ENCODE assay signal across 8 cellular contexts in the genomic region with DNA sequence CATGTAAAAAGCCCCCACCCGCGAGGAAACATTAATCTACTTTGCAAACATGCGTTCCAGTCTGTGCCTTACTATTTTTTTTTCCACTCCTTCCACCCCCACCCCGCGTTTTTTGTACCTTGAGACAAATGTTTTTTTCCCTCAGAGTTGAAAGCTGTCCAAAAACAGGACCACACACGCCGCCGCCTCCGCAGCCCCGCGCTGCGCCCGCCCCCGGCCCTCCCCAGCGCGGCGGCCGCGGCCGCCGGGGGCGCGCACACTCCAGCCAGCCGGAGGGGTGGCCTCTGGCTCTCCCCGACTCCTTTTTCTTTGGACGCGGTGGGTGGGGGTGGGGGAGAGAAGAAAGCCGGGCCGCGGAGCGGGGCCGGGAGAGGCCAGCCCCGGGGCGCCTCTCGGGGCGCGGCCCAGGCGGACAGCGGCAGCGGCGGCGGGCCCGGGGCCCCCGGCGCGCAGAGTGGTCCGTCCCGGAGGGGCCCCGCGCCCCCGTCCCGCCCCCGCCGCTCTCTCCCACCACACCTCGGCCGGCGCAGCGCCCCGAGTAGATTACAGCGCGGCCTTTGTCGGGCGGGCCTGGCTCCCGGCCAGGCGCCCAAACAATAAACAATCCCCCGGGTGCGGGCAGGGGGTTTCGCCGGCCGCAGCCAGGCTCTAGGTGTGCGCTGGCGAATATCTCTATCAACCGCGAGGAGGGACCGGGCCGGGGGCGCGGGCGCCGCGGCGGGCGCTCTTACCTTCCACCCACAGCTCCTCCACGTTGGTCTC. TPM values are rescaled to one million over a fixed set of nuclear protein-coding genes. Genes with fewer than 3 reads are reported as not detected.
DNase-seq lines count a peak whose midpoint lies in the region; ATAC-seq, FAIRE-seq and TF ChIP-seq lines count a peak whose summit lies in the region.

No MANE protein-coding gene starts in this region.

- H3K9me3 ChIP-seq in A549 (no peaks in the 10 kb centered on the region), HUES64 (ENCODE audit: insufficient read depth, low read depth, low read length) (no peaks in the 10 kb centered on the region), liver (ENCODE audit: control insufficient read depth in 4 of 4, low read length in 3 of 4) (no peaks in the 10 kb centered on the region)

- peak overlapping the region; percentile 100 for H3K4me2 ChIP-seq in A549

- 1% methylated on average over 15 of the region's 84 CpGs for WGBS in A549 (ENCODE audit: missing lambda C conversion rate)
- under 1% methylated on average over 84 of the region's 84 CpGs for WGBS in HUES64
- under 1% methylated on average over 84 of the region's 84 CpGs for WGBS in liver

- H3K4me1 ChIP-seq in A549 (peaks cover 22% of the 10 kb centered on the region), HUES64 (ENCODE audit: insufficient read depth, low read length) (peaks cover 21% of the 10 kb centered on the region), liver (ENCODE audit: control insufficient read depth in 4 of 4, insufficient read depth in 4 of 4, low read length in 3 of 4) (peaks cover 0 to 25% (median 18%) of the 10 kb centered on the region in 4 donors)

- H3K27me3 Mint-ChIP-seq in T-cell: peaks cover 15 to 24% of the 10 kb centered on the region in 2 donors

- H3K36me3 ChIP-seq in HUES64 (ENCODE audit: insufficient read depth, low read length) (peaks cover 9% of the 10 kb centered on the region; the same call in 1 of the 2 replicates), liver (ENCODE audit: control insufficient read depth in 4 of 4, insufficient read depth in 3 of 4, low read depth in 1 of 4, low read length in 3 of 4) (no peaks in the 10 kb centered on the region)

- no peak for TF ChIP-seq CTCF in A549 (IDR thresholded peaks at IDR 0.05)
- no peak for TF ChIP-seq CTCF in coronary artery (IDR thresholded peaks at IDR 0.05)
- TF ChIP-seq CTCF in liver (IDR thresholded peaks at IDR 0.05; ENCODE audit: low read depth, low read length, missing input control): no peak

- 0 out of 6 replicates have a peak, but pooled peaks of 1 of the 2 experiments have one; percentile 4 for ATAC-seq in A549
- peak in 3 of 4 experiments; percentile 7 to 16 (median 8) for ATAC-seq in T-cell (replicated peaks in 1 of 4)

- TF ChIP-seq POLR2A in A549 (IDR thresholded peaks at IDR 0.05; ENCODE audit: low read length) (no peak), GM12891 (IDR thresholded peaks at IDR 0.05; ENCODE audit: low read depth, low read length) (no peak)

- H3K9me3 Mint-ChIP-seq in T-cell: no peaks in the 10 kb centered on the region

- H3K36me3 Mint-ChIP-seq in T-cell: no peaks in the 10 kb centered on the region

- CTCF ChIA-PET in A549 (lab: Yijun Ruan, JAX) (interaction anchor here (0.6 to 1.3 kb wide), 4 partner anchors 11 to 837 kb away, joined by 3 to 4 read pairs (median 3); no protein-coding TSS in a partner anchor), T-cell (lab: Charles Lee) (no interaction called here)

- H3K27ac ChIP-seq in A549 (peak overlapping the region; percentile 88 to 97), HUES64 (ENCODE audit: low read depth, low read length) (peak overlapping the region; percentile 84; the same call in 1 of the 2 replicates), coronary artery (peak overlapping the region; percentile 88 to 93), liver (ENCODE audit: low read depth in 1 of 2, low read length in 2 of 2) (peak overlapping the region; percentile 84 to 97)

- TF ChIP-seq RAD21 in A549 (conservative IDR thresholded peaks at IDR 0.05 in 1 of 2, IDR thresholded peaks at IDR 0.05 in 1 of 2) (no peak; a peak in 1 of 5 replicates), liver (IDR thresholded peaks at IDR 0.05) (no peak)

- no peak for TF ChIP-seq EP300 in A549 (IDR thresholded peaks at IDR 0.05)

- DNase-seq in A549 (ENCODE audit: low read depth in 1 of 2, low spot score in 1 of 2) (peak; percentile 31 to 42), GM12891 (ENCODE audit: insufficient read length, low spot score) (peak; percentile 58), T-cell (peak in 6 of 34 experiments; percentile 11 to 36 (median 27)), coronary artery (ENCODE audit: low spot score) (no peak), hepatic stellate cell (ENCODE audit: low spot score) (no peak)
- DNase-seq in stimulated activated naive CD4-positive, alpha-beta T cell treated with Interleukin-2 at 50 U/mL for 16 hours (lab: John Stamatoyannopoulos, UW): peak; percentile 9

- H3K9ac ChIP-seq in HUES64 (ENCODE audit: low read depth, low read length) (peak overlapping the region; percentile 81), liver (ENCODE audit: low read depth in 1 of 2, low read length in 2 of 2) (peak overlapping the region; percentile 62 to 63)

- H3K4me3 ChIP-seq in A549: peak overlapping the region; percentile 84
- peak overlapping the region; percentile 79 for H3K4me3 ChIP-seq in HUES64 (ENCODE audit: low read length)
- H3K4me3 ChIP-seq in coronary artery: peak overlapping the region; percentile 80
- H3K4me3 ChIP-seq in liver (ENCODE audit: low read depth in 1 of 3, low read length in 3 of 3): peak overlapping the region; percentile 45 to 84 (median 77)

- H3K4me3 Mint-ChIP-seq in T-cell: peak overlapping the region; percentile 93 to 99 (median 96)

- no peak for FAIRE-seq in A549 (lab: Jason Lieb, UNC)
- FAIRE-seq in GM12891 (lab: Jason Lieb, UNC): no peak

- POLR2A ChIA-PET in A549 (lab: Yijun Ruan, JAX): interaction anchor here (0.6 to 1.3 kb wide), 4 partner anchors 15 to 370 kb away, joined by 3 to 4 read pairs (median 4); a partner anchor contains a TSS
- POLR2A ChIA-PET in T-cell (lab: Charles Lee): no interaction called here

- H3K4me1 Mint-ChIP-seq in T-cell: peaks cover 43 to 61% (median 56%) of the 10 kb centered on the region in 3 donors

- peaks cover 13% of the 10 kb centered on the region; the same call in 1 of the 2 replicates for H3K27me3 ChIP-seq in HUES64 (ENCODE audit: insufficient read depth, low read length)
- H3K27me3 ChIP-seq in liver (ENCODE audit: control insufficient read depth in 4 of 4, insufficient read depth in 4 of 4, low read length in 3 of 4): no peaks in the 10 kb centered on the region

- H3K27ac Mint-ChIP-seq in T-cell: peak overlapping the region; percentile 79 to 83

TF ChIP-seq in A549, 52 proteins besides CTCF, POLR2A, EP300 and RAD21 (continues in another document):
- TF ChIP-seq EHMT2 (IDR thresholded peaks at IDR 0.05; ENCODE audit: low read depth): no peak
- peak; percentile 32; the same call in 1 of the 2 replicates for TF ChIP-seq PHF8 (IDR thresholded peaks at IDR 0.05; ENCODE audit: borderline replicate concordance, low read depth)
- TF ChIP-seq JUN (IDR thresholded peaks at IDR 0.05): peak; percentile 52 to 58; a peak in 4 of 5 replicates
- TF ChIP-seq CEBPB (IDR thresholded peaks at IDR 0.05): no peak
- TF ChIP-seq SMC3 (IDR thresholded peaks at IDR 0.05): 0 out of 3 replicates have a peak, but pooled peaks have one; percentile 13
- TF ChIP-seq, protein P1, sequence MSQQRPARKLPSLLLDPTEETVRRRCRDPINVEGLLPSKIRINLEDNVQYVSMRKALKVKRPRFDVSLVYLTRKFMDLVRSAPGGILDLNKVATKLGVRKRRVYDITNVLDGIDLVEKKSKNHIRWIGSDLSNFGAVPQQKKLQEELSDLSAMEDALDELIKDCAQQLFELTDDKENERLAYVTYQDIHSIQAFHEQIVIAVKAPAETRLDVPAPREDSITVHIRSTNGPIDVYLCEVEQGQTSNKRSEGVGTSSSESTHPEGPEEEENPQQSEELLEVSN (IDR thresholded peaks at IDR 0.05; ENCODE audit: borderline replicate concordance, low read depth): 0 out of 2 replicates have a peak, but pooled peaks have one; percentile 18

TF ChIP-seq in GM12891, 5 proteins besides CTCF, POLR2A, EP300 and RAD21:
- TF ChIP-seq POLR2AphosphoS5 (IDR thresholded peaks at IDR 0.05; ENCODE audit: low read depth, low read length): no peak
- TF ChIP-seq TAF1 (IDR thresholded peaks at IDR 0.05; ENCODE audit: low read depth, low read length): no peak
- no peak for TF ChIP-seq POU2F2 (IDR thresholded peaks at IDR 0.05; ENCODE audit: low read depth, low read length)
- no peak for TF ChIP-seq PAX5 (IDR thresholded peaks at IDR 0.05; ENCODE audit: insufficient read depth, low read length, severe bottlenecking)
- TF ChIP-seq SPI1 (IDR thresholded peaks at IDR 0.05; ENCODE audit: low read depth, low read length): no peak

TF ChIP-seq in liver, 16 proteins besides CTCF, POLR2A, EP300 and RAD21 (continues in another document):
- TF ChIP-seq GABPA (IDR thresholded peaks at IDR 0.05 in 1 of 2, conservative IDR thresholded peaks at IDR 0.05 in 1 of 2) (no peak), FOXA2 (IDR thresholded peaks at IDR 0.05) (no peak), JUND (IDR thresholded peaks at IDR 0.05) (no peak)
- TF ChIP-seq, protein P2, sequence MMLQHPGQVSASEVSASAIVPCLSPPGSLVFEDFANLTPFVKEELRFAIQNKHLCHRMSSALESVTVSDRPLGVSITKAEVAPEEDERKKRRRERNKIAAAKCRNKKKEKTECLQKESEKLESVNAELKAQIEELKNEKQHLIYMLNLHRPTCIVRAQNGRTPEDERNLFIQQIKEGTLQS (IDR thresholded peaks at IDR 0.05): no peak
- TF ChIP-seq, protein P3, sequence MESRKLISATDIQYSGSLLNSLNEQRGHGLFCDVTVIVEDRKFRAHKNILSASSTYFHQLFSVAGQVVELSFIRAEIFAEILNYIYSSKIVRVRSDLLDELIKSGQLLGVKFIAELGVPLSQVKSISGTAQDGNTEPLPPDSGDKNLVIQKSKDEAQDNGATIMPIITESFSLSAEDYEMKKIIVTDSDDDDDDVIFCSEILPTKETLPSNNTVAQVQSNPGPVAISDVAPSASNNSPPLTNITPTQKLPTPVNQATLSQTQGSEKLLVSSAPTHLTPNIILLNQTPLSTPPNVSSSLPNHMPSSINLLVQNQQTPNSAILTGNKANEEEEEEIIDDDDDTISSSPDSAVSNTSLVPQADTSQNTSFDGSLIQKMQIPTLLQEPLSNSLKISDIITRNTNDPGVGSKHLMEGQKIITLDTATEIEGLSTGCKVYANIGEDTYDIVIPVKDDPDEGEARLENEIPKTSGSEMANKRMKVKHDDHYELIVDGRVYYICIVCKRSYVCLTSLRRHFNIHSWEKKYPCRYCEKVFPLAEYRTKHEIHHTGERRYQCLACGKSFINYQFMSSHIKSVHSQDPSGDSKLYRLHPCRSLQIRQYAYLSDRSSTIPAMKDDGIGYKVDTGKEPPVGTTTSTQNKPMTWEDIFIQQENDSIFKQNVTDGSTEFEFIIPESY (IDR thresholded peaks at IDR 0.05): no peak

RNA-seq across cellular contexts. Expression of a gene that starts 10.9 kb away (rescaled TPM):
- polyA plus RNA-seq in A549 (2011; rRNA removed): 4.8 and 7.7 TPM in 2 replicates
- 2.9 and 4.8 TPM in 2 replicates for polyA plus RNA-seq in A549 (2012; cell fraction: cytosol; rRNA removed)
- polyA plus RNA-seq in A549 (2012; cell fraction: nucleus; rRNA removed): 8.1 and 8.2 TPM in 2 replicates
- polyA plus RNA-seq in A549 (2017; fragmentation: RNase III; extraction: RNeasy Plus Mini Kit Qiagen cat#74134 plus additional on column Dnase treatment): 1.6 to 1.9 TPM (median 1.9 TPM) in 3 replicates
- polyA minus RNA-seq in A549 (2011; rRNA and poly(A)+ RNA removed): 11.4 and 19.0 TPM in 2 replicates
- polyA plus RNA-seq in GM12891 (2012; ENCODE audit: low read depth, missing spikeins): 2.7 TPM
- 13.8 TPM for polyA plus RNA-seq in HUES64 (2013, experiment 1 of 2)
- polyA plus RNA-seq in HUES64 (2013, experiment 2 of 2): 13.1 TPM
- total RNA-seq in T-cell: 10 to 100 TPM; 23.4 to 35.5 (median 29.2) TPM
- 1 to 10 TPM; 1.7 to 2.5 TPM for total RNA-seq in liver
- 1 to 10 TPM; 1.2 to 5.0 TPM for polyA plus RNA-seq in liver

Comparison
In these comparisons a context has a peak if more than half of its experiments do, and no peak if none do; other contexts are left out.
1. DNase-seq: peak in A549 (2 of 2), GM12891 (single experiment) and stimulated activated naive CD4-positive, alpha-beta T cell treated with Interleukin-2 at 50 U/mL for 16 hours (single experiment); none in coronary artery (single experiment) and hepatic stellate cell (single experiment).
2. RNA of a gene that starts 10.9 kb away (total RNA-seq): 23.4 to 35.5 TPM in T-cell; 1.7 to 2.5 TPM in liver; every median in the first group is over 4 times any median in the second.
3. Peak in every context shown above with its lines, with median percentiles within 50 percentile points of each other: H3K27ac ChIP-seq and H3K4me3 ChIP-seq.